In the genomic region with DNA sequence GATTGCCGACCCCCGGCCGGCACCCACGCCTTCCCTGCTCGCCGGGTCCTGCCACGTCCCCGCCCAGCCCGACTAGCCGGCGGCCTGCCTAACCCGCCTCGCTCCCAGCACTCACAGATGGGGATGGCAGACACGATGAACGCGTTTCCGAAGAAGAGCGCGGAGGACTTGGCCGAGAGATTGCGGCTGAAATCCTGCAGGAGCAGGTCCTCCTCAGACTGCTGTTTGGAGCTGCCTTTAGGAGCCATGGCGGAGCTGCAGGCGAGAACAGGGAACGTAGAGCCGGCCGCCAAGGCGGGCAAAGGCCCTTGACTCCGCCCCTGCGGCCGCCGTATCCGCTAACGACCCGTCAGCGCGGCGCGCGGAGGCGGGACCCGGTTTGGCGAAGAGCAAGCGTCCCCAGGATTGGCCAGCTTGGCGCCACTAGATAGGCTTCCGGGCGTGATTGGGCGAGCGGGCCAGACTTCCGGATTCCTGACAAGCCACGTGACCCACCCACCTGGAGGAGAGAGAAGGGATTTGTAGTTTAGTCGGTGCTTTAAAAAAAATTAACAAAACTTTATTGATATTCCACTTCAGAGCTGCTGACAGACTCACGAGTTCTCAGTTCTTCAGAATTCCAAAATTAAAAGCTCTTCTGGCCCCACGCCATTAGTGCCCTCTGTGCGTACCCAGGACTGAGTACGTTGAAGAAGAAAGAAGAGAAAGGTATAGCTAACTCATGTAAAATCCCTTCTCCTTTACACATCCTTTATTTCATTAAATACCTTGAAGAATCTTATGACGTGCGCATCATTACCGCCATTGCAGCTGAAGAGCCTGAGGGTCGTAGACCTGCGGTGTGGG, we compare ENCODE assay signal across 8 cellular contexts. TPM values are rescaled to one million over a fixed set of nuclear protein-coding genes. Genes with fewer than 3 reads are reported as not detected.
DNase-seq lines count a peak whose midpoint lies in the region; ATAC-seq and TF ChIP-seq lines count a peak whose summit lies in the region.

Gene SSR3, minus strand, starts transcription at position 276 of the 846 bp plus-strand sequence. Its CDS starts 28 bp downstream, at position 248.

- H3K27ac ChIP-seq in spleen: peak within 1 kb of the TSS; percentile 66 to 91 (median 86)

- H3K4me3 Mint-ChIP-seq in central memory CD8-positive, alpha-beta T cell: peak within 1 kb of the TSS; percentile 94

- H3K9me3 Mint-ChIP-seq in central memory CD8-positive, alpha-beta T cell: no peaks in the 10 kb centered on the region

- H3K9me3 ChIP-seq in spleen: no peaks in the 10 kb centered on the region

- H3K27ac Mint-ChIP-seq in central memory CD8-positive, alpha-beta T cell (ENCODE audit: low read depth): peak within 1 kb of the TSS; percentile 91

- DNase-seq in AG09309 (ENCODE audit: low read depth): peak; percentile 97
- peak; percentile 97 to 99 for DNase-seq in NCI-H446 (lab: John Stamatoyannopoulos, UW)
- DNase-seq in activated CD4-positive, CD25-positive, alpha-beta regulatory T cell treated with anti-CD3 and anti-CD28 coated beads, Interleukin-2, amount 50 U/mL, for 16 hours (ENCODE audit: low read depth, low spot score): peak; percentile 99
- DNase-seq in central memory CD8-positive, alpha-beta T cell (ENCODE audit: low spot score in 2 of 2): peak; percentile 94 to 97
- peak; percentile 98 for DNase-seq in inferior parietal cortex (ENCODE audit: extremely low spot score)
- DNase-seq in spleen: peak; percentile 99

- peaks cover 18 to 51% (median 38%) of the 10 kb centered on the region in 6 donors for H3K4me1 ChIP-seq in spleen

- ATAC-seq in GM19025 (IDR thresholded peaks at IDR 0.05; ENCODE audit: low read depth, unreplicated experiment) (peak; percentile 99), HG03342 (IDR thresholded peaks at IDR 0.05; ENCODE audit: unreplicated experiment) (peak; percentile 99)
- peak; percentile 99 for ATAC-seq in central memory CD8-positive, alpha-beta T cell (replicated peaks; ENCODE audit: extremely low read depth, poor library complexity, severe bottlenecking)

- peaks cover 39% of the 10 kb centered on the region for H3K4me1 Mint-ChIP-seq in central memory CD8-positive, alpha-beta T cell

- H3K36me3 ChIP-seq in spleen: peaks cover 0 to 32% (median 11%) of the 10 kb centered on the region in 6 donors

- intact Hi-C loops in spleen (cut with DNase I; ENCODE audit: low total_unique reads): loop anchor here (10.0 kb wide), 3 partner anchors 120 to 580 kb away; partner anchors contain the start of gene TIPARP

- no peaks in the 10 kb centered on the region for H3K27me3 ChIP-seq in spleen (replicated peaks in 1 of 7)

- H3K27me3 Mint-ChIP-seq in central memory CD8-positive, alpha-beta T cell: no peaks in the 10 kb centered on the region

- peak in 1 of 3 donors; percentile 67 for TF ChIP-seq POLR2A in spleen (IDR thresholded peaks at IDR 0.05)

- TF ChIP-seq CTCF in AG09309 (IDR thresholded peaks at IDR 0.05; ENCODE audit: control insufficient read depth, insufficient read depth, low read depth, low read length, missing control alignments) (peak; percentile 19), spleen (IDR thresholded peaks at IDR 0.05 in 8 of 11, conservative IDR thresholded peaks at IDR 0.05 in 3 of 11) (peak; percentile 30 to 88 (median 68))

- peaks cover 32% of the 10 kb centered on the region for H3K36me3 Mint-ChIP-seq in central memory CD8-positive, alpha-beta T cell (ENCODE audit: insufficient read depth)

- 3 to 11% (median 4%) methylated on average over 32 to 60 of the region's 60 CpGs for WGBS in spleen, 5 donors

- H3K4me3 ChIP-seq in AG09309 (ENCODE audit: control insufficient read depth, low read depth, low read length) (peak within 1 kb of the TSS; percentile 64), spleen (peak within 1 kb of the TSS; percentile 73 to 93 (median 82))

RNA-seq across cellular contexts. Expression of gene SSR3, which starts in this region (rescaled TPM):
- total RNA-seq in spleen: 100 to 1,000 TPM in 4 of 7 donors, 10 to 100 TPM in 3; 88.0 to 123 (median 107) TPM
- polyA plus RNA-seq in spleen: 10 to 100 TPM; 36.6 to 72.9 (median 49.0) TPM

Comparison
In these comparisons a context has a peak if more than half of its experiments do, and no peak if none do; other contexts are left out.
1. Peak in every context shown above with its lines: DNase-seq, ATAC-seq, H3K4me3 ChIP-seq and H3K27ac ChIP-seq.